1 cellular context compared by ENCODE assay signal in the genomic region with DNA sequence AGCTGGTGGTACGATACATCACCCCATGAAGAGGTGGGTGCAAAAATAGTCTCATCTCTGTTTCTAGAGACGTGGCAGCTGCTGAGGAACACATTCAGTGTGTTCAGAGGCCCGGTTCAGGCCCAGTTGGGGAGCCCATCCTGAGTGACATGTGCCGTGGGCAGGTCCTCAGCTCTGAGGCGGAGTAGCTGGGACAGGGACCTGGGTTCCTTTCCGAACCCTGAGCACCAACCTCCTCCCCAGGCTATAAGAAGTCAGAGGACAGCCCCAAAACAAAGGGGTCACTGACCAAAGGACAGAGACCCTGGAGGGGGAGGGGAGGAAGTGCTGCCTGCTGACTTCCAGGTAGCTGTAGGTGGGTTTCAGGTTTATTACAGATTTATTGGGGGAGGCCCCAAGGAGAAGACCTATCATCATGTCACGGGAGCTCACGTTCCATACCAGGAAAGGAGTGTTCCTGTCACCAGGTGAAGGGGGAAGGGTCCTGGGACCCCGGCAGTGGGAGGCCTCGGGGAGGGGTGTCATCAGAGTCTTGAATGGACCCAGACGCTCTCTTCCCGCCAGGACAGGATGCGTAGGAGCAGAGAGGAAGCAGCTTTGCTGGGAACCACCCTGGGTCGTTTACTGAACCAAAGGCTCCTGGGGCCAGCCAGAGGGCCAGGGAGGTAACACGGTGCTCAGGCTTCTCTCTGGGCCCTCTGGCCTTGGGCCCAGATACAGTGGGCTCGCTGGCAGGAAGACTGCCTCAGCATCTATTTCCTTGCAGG.
TF ChIP-seq lines count a peak whose summit lies in the region.

No MANE protein-coding gene starts in this region.

TF ChIP-seq in K562, 482 proteins besides CTCF, POLR2A, EP300 and RAD21 (continued from another document):
- TF ChIP-seq, protein P1, sequence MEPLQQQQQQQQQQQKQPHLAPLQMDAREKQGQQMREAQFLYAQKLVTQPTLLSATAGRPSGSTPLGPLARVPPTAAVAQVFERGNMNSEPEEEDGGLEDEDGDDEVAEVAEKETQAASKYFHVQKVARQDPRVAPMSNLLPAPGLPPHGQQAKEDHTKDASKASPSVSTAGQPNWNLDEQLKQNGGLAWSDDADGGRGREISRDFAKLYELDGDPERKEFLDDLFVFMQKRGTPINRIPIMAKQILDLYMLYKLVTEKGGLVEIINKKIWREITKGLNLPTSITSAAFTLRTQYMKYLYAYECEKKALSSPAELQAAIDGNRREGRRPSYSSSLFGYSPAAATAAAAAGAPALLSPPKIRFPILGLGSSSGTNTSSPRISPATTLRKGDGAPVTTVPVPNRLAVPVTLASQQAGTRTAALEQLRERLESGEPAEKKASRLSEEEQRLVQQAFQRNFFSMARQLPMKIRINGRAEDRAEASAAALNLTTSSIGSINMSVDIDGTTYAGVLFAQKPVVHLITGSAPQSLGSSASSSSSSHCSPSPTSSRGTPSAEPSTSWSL (CRISPR knock-in tag; IDR thresholded peaks at IDR 0.05; ENCODE audit: borderline replicate concordance) = no peak
- TF ChIP-seq SLC30A9 (CRISPR knock-in tag; IDR thresholded peaks at IDR 0.05) (no peak), ZNF184 (CRISPR knock-in tag; IDR thresholded peaks at IDR 0.05) (no peak), MYNN (IDR thresholded peaks at IDR 0.05) (no peak), MYNN (CRISPR knock-in tag; IDR thresholded peaks at IDR 0.05) (no peak), POLR2B (IDR thresholded peaks at IDR 0.05; ENCODE audit: low read depth, partially characterized antibody) (no peak), CGGBP1 (CRISPR knock-in tag; IDR thresholded peaks at IDR 0.05) (no peak), MBD2 (IDR thresholded peaks at IDR 0.05; ENCODE audit: borderline replicate concordance, low read depth) (no peak), CHD2 (IDR thresholded peaks at IDR 0.05; ENCODE audit: low read depth, low read length) (0 out of 2 replicates have a peak, but pooled peaks have one; percentile 22), U2AF2 (optimal IDR thresholded peaks at IDR 0.05; ENCODE audit: low read depth, low read length) (no peak), ELF4 (CRISPR knock-in tag; IDR thresholded peaks at IDR 0.05) (0 out of 2 replicates have a peak, but pooled peaks have one; percentile 16), ZSCAN29 (IDR thresholded peaks at IDR 0.05) (no peak), KDM4B (IDR thresholded peaks at IDR 0.05; ENCODE audit: borderline replicate concordance in 2 of 2, low read depth in 1 of 2) (no peak), PML (IDR thresholded peaks at IDR 0.05; ENCODE audit: low read length) (no peak), E4F1 (CRISPR knock-in tag; IDR thresholded peaks at IDR 0.05; ENCODE audit: borderline replicate concordance) (no peak), ZNF197 (CRISPR knock-in tag; IDR thresholded peaks at IDR 0.05; ENCODE audit: low read depth) (0 out of 2 replicates have a peak, but pooled peaks have one; percentile 21), RB1 (IDR thresholded peaks at IDR 0.05; ENCODE audit: low read depth) (no peak), HMG20A (CRISPR knock-in tag; conservative IDR thresholded peaks at IDR 0.05) (no peak), RCOR1 (IDR thresholded peaks at IDR 0.05; ENCODE audit: borderline replicate concordance in 1 of 2, low read depth in 2 of 2, low read length in 2 of 2) (no peak), UBTF (IDR thresholded peaks at IDR 0.05; ENCODE audit: borderline replicate concordance in 1 of 2, low read depth in 2 of 2, low read length in 2 of 2) (no peak), ZNF316 (IDR thresholded peaks at IDR 0.05) (no peak)
- TF ChIP-seq, protein P2, sequence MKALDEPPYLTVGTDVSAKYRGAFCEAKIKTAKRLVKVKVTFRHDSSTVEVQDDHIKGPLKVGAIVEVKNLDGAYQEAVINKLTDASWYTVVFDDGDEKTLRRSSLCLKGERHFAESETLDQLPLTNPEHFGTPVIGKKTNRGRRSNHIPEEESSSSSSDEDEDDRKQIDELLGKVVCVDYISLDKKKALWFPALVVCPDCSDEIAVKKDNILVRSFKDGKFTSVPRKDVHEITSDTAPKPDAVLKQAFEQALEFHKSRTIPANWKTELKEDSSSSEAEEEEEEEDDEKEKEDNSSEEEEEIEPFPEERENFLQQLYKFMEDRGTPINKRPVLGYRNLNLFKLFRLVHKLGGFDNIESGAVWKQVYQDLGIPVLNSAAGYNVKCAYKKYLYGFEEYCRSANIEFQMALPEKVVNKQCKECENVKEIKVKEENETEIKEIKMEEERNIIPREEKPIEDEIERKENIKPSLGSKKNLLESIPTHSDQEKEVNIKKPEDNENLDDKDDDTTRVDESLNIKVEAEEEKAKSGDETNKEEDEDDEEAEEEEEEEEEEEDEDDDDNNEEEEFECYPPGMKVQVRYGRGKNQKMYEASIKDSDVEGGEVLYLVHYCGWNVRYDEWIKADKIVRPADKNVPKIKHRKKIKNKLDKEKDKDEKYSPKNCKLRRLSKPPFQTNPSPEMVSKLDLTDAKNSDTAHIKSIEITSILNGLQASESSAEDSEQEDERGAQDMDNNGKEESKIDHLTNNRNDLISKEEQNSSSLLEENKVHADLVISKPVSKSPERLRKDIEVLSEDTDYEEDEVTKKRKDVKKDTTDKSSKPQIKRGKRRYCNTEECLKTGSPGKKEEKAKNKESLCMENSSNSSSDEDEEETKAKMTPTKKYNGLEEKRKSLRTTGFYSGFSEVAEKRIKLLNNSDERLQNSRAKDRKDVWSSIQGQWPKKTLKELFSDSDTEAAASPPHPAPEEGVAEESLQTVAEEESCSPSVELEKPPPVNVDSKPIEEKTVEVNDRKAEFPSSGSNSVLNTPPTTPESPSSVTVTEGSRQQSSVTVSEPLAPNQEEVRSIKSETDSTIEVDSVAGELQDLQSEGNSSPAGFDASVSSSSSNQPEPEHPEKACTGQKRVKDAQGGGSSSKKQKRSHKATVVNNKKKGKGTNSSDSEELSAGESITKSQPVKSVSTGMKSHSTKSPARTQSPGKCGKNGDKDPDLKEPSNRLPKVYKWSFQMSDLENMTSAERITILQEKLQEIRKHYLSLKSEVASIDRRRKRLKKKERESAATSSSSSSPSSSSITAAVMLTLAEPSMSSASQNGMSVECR (CRISPR knock-in tag; IDR thresholded peaks at IDR 0.05) = no peak
- TF ChIP-seq, protein P3, sequence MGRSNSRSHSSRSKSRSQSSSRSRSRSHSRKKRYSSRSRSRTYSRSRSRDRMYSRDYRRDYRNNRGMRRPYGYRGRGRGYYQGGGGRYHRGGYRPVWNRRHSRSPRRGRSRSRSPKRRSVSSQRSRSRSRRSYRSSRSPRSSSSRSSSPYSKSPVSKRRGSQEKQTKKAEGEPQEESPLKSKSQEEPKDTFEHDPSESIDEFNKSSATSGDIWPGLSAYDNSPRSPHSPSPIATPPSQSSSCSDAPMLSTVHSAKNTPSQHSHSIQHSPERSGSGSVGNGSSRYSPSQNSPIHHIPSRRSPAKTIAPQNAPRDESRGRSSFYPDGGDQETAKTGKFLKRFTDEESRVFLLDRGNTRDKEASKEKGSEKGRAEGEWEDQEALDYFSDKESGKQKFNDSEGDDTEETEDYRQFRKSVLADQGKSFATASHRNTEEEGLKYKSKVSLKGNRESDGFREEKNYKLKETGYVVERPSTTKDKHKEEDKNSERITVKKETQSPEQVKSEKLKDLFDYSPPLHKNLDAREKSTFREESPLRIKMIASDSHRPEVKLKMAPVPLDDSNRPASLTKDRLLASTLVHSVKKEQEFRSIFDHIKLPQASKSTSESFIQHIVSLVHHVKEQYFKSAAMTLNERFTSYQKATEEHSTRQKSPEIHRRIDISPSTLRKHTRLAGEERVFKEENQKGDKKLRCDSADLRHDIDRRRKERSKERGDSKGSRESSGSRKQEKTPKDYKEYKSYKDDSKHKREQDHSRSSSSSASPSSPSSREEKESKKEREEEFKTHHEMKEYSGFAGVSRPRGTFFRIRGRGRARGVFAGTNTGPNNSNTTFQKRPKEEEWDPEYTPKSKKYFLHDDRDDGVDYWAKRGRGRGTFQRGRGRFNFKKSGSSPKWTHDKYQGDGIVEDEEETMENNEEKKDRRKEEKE (IDR thresholded peaks at IDR 0.05; ENCODE audit: borderline replicate concordance in 1 of 2, control insufficient read depth in 1 of 2, low read depth in 2 of 2, low read length in 1 of 2) = no peak
- TF ChIP-seq, protein P4, sequence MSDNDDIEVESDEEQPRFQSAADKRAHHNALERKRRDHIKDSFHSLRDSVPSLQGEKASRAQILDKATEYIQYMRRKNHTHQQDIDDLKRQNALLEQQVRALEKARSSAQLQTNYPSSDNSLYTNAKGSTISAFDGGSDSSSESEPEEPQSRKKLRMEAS (CRISPR knock-in tag; IDR thresholded peaks at IDR 0.05) = no peak
TF ChIP-seq in K562: peak in this region for 10.
